Comparison of ENCODE assay signal across 10 cellular contexts in genomic region chr22:39956932-39957664, GRCh38. TPM values are rescaled to one million over a fixed set of nuclear protein-coding genes. Genes with fewer than 3 reads are reported as not detected.
DNase-seq lines count a peak whose midpoint lies in the region; ATAC-seq and TF ChIP-seq lines count a peak whose summit lies in the region.
"Had no signal": no experiment of that assay in that cellular context is flagged by ENCODE, and none has a peak within 500 bp of the region (broad histone marks: within the 10 kb centered on the region; RNA-seq: fewer than 3 reads in every experiment).

No MANE protein-coding gene starts in this region.

- no peaks in the 10 kb centered on the region for H3K79me2 ChIP-seq in smooth muscle cell (ENCODE audit: low read depth)

- H3K27me3 Mint-ChIP-seq in nephron progenitor cell (ENCODE audit: low read depth, poor library complexity) (peaks cover 21% of the 10 kb centered on the region), endodermal cell (ENCODE audit: insufficient read depth) (peaks cover 26% of the 10 kb centered on the region)

- peaks cover 63% of the 10 kb centered on the region for H3K4me1 Mint-ChIP-seq in nephron progenitor cell
- peaks cover 29% of the 10 kb centered on the region for H3K4me1 Mint-ChIP-seq in endodermal cell

- no peak overlapping the region for H3K4me3 Mint-ChIP-seq in nephron progenitor cell
- H3K4me3 Mint-ChIP-seq in endodermal cell, result no peak overlapping the region

- peak; percentile 42 for DNase-seq in SIG-M5 treated with dmso at 0.1 percent for 504 hours (lab: John Stamatoyannopoulos, UW; ENCODE audit: unreplicated experiment)
- no peak for DNase-seq in SIG-M5 (lab: John Stamatoyannopoulos, UW)
- peak; percentile 43 for DNase-seq in SHP77 treated with DMSO at 0.1 percent for 48 hours (lab: John Stamatoyannopoulos, UW)
- DNase-seq in nephron progenitor cell, result no peak
- DNase-seq in smooth muscle cell (lab: John Stamatoyannopoulos, UW; ENCODE audit: unreplicated experiment), result no peak
- no peak for DNase-seq in C1 segment of cervical spinal cord (lab: John Stamatoyannopoulos, UW)
- no peak for DNase-seq in endodermal cell
- DNase-seq: ACHN; activated CD4-positive, CD25-positive, alpha-beta regulatory T cell had no signal

- no peak overlapping the region for H3K27ac ChIP-seq in smooth muscle cell (ENCODE audit: low read depth)
- H3K27ac ChIP-seq in endodermal cell (ENCODE audit: low read depth, low read length), result no peak overlapping the region

- H3K4me1 ChIP-seq in smooth muscle cell (ENCODE audit: low read depth) (peaks cover 8% of the 10 kb centered on the region), endodermal cell (ENCODE audit: control insufficient read depth, insufficient read depth, low read length) (peaks cover 6% of the 10 kb centered on the region)

- H2AFZ ChIP-seq in smooth muscle cell (ENCODE audit: low read depth), result no peak overlapping the region

- H4K20me1 ChIP-seq in smooth muscle cell (ENCODE audit: low read depth), result no peaks in the 10 kb centered on the region

- H3K27ac Mint-ChIP-seq in nephron progenitor cell (peak overlapping the region; percentile 60), endodermal cell (no peak overlapping the region)

- ATAC-seq in HG03521 (IDR thresholded peaks at IDR 0.05; ENCODE audit: unreplicated experiment), result peak; percentile 48

- peaks cover 16% of the 10 kb centered on the region for H3F3A ChIP-seq in smooth muscle cell (ENCODE audit: low read depth)

- H3K27me3 ChIP-seq in smooth muscle cell (ENCODE audit: low read depth), result no peaks in the 10 kb centered on the region
- H3K27me3 ChIP-seq in endodermal cell (ENCODE audit: control insufficient read depth, insufficient read depth, low read length, poor library complexity, severe bottlenecking), result no peaks in the 10 kb centered on the region

- H3K36me3 ChIP-seq in smooth muscle cell (ENCODE audit: low read depth), result no peaks in the 10 kb centered on the region
- no peaks in the 10 kb centered on the region for H3K36me3 ChIP-seq in endodermal cell (ENCODE audit: control insufficient read depth, insufficient read depth, low read length)

- H3K9ac ChIP-seq in smooth muscle cell (ENCODE audit: low read depth), result no peak overlapping the region
- H3K9ac ChIP-seq in endodermal cell (ENCODE audit: extremely low read depth, low read length, poor library complexity, severe bottlenecking), result no peak overlapping the region

- H3K9me3 ChIP-seq in smooth muscle cell (replicated peaks; ENCODE audit: low read depth), result no peaks in the 10 kb centered on the region
- H3K9me3 ChIP-seq in endodermal cell (ENCODE audit: control insufficient read depth, low read length), result no peaks in the 10 kb centered on the region

- H3K4me3 ChIP-seq in smooth muscle cell, result no peak overlapping the region
- no peak overlapping the region for H3K4me3 ChIP-seq in endodermal cell (ENCODE audit: low read length)

- no peak overlapping the region for H3K4me2 ChIP-seq in smooth muscle cell

- no peaks in the 10 kb centered on the region for H3K9me3 Mint-ChIP-seq in nephron progenitor cell
- H3K9me3 Mint-ChIP-seq in endodermal cell, result no peaks in the 10 kb centered on the region

- 73% methylated on average over 10 of the region's 10 CpGs for WGBS in smooth muscle cell (ENCODE audit: low lambda C conversion rate)
- WGBS in endodermal cell (ENCODE audit: insufficient coverage in 1 of 2, insufficient read length in 1 of 2), 2 experiments, result 83 to 97% methylated on average over 6 to 9 of the region's 10 CpGs

- H3K36me3 Mint-ChIP-seq in nephron progenitor cell (ENCODE audit: low read depth), result no peaks in the 10 kb centered on the region
- H3K36me3 Mint-ChIP-seq in endodermal cell (ENCODE audit: low read depth), result no peaks in the 10 kb centered on the region

- TF ChIP-seq CTCF in nephron progenitor cell (IDR thresholded peaks at IDR 0.05) (no peak), smooth muscle cell (IDR thresholded peaks at IDR 0.05; ENCODE audit: borderline replicate concordance, insufficient read depth, poor library complexity, severe bottlenecking) (no peak), endodermal cell (conservative IDR thresholded peaks at IDR 0.05) (no peak)

RNA-seq across cellular contexts. Expression of gene TMA7B, which starts 3.1 kb away (rescaled TPM):
- total RNA-seq in smooth muscle cell (not detected in 2 replicates), endodermal cell (not detected)
- not detected in 2 replicates for polyA plus RNA-seq in smooth muscle cell
- not detected for polyA plus RNA-seq in endodermal cell (2013, experiment 1 of 2)
- polyA plus RNA-seq in endodermal cell (2013, experiment 2 of 2), result not detected

RNA-seq across cellular contexts. Expression of gene FAM83F, which starts 37.7 kb away (rescaled TPM):
- 1.4 and 2.2 TPM in 2 replicates for total RNA-seq in smooth muscle cell
- 1.6 and 4.6 TPM in 2 replicates for polyA plus RNA-seq in smooth muscle cell
- 10 to 100 TPM; 18.9 to 34.1 TPM for total RNA-seq in endodermal cell
- 2.2 TPM for polyA plus RNA-seq in endodermal cell (2013, experiment 1 of 2)
- polyA plus RNA-seq in endodermal cell (2013, experiment 2 of 2), result 1.9 TPM

RNA-seq across cellular contexts. Expression of gene GRAP2, which starts 56.2 kb away (rescaled TPM):
- total RNA-seq in smooth muscle cell (not detected in 2 replicates), endodermal cell (under 1 TPM; 0.11 to 0.92 TPM)
- not detected in 2 replicates for polyA plus RNA-seq in smooth muscle cell
- 0.04 TPM for polyA plus RNA-seq in endodermal cell (2013, experiment 1 of 2)
- polyA plus RNA-seq in endodermal cell (2013, experiment 2 of 2), result 0.21 TPM

Comparison
In these comparisons a context has a peak if more than half of its experiments do, and no peak if none do; other contexts are left out.
1. DNase-seq: peak in SIG-M5 treated with dmso at 0.1 percent for 504 hours (single experiment) and SHP77 treated with DMSO at 0.1 percent for 48 hours (single experiment); none in SIG-M5 (single experiment), nephron progenitor cell (single experiment), smooth muscle cell (single experiment), C1 segment of cervical spinal cord (0 of 14) and endodermal cell (single experiment).